In genomic region chr13:113659337-113659736, GRCh38 we compare ENCODE assay signal across 34 cellular contexts. TPM values are rescaled to one million over a fixed set of nuclear protein-coding genes. Genes with fewer than 3 reads are reported as not detected.
"Had no signal": no experiment of that assay in that cellular context is flagged by ENCODE, and none has a peak within 500 bp of the region (broad histone marks: within the 10 kb centered on the region; RNA-seq: fewer than 3 reads in every experiment).

No MANE protein-coding gene starts in this region.

- H3K27me3 ChIP-seq: adrenal gland, body of pancreas, brain microvascular endothelial cell, breast epithelium had no signal

- ATAC-seq: activated CD8-positive, alpha-beta T cell treated with anti-CD3 and anti-CD28 coated beads for 36 hours; activated naive CD4-positive, alpha-beta T cell treated with anti-CD3 and anti-CD28 coated beads, Interleukin-2, amount 50 U/mL, for 72 hours; activated T-cell treated with anti-CD3 and anti-CD28 coated beads, Interleukin-2, amount 50 U/mL, for 4 hours; activated T-cell treated with anti-CD3 and anti-CD28 coated beads, Interleukin-2, amount 50 U/mL, for 72 hours; activated T-helper 17 cell treated with anti-CD3 and anti-CD28 coated beads, Interleukin-2, amount 50 U/mL, for 72 hours; body of pancreas had no signal

- H3K9me3 ChIP-seq: body of pancreas had no signal

- DNase-seq: activated CD4-positive, alpha-beta T cell treated with anti-CD3 and anti-CD28 coated beads for 4 hours; activated CD4-positive, alpha-beta T cell treated with anti-CD3 and anti-CD28 coated beads, Interleukin-2, amount 10 ng/mL, durations not matched to agents 24 days and 14 days; activated CD4-positive, alpha-beta T cell treated with anti-CD3 and anti-CD28 coated beads, Interleukin-2, amount 50 U/mL, for 1 hour; activated CD4-positive, alpha-beta T cell treated with anti-CD3 and anti-CD28 coated beads, Interleukin-2, amount 50 U/mL, for 4 hours; activated CD8-positive, alpha-beta memory T cell treated with anti-CD3 and anti-CD28 coated beads, Interleukin-2, amount 50 U/mL, for 4 hours; activated CD8-positive, alpha-beta T cell treated with anti-CD3 and anti-CD28 coated beads for 36 hours; activated gamma-delta T cell treated with Interleukin-2 at 50 U/mL for 16 hours; activated naive CD4-positive, alpha-beta T cell; activated naive CD4-positive, alpha-beta T cell treated with anti-CD3 and anti-CD28 coated beads, Interleukin-2, amount 50 U/mL, for 16 hours; activated naive CD8-positive, alpha-beta T cell treated with anti-CD3 and anti-CD28 coated beads for 36 hours; activated T-cell treated with anti-CD3 and anti-CD28 coated beads for 4 hours; activated T-cell treated with anti-CD3 and anti-CD28 coated beads, Interleukin-2, amount 50 U/mL, for 4 hours; activated T-cell treated with anti-CD3 and anti-CD28 coated beads, Interleukin-2, amount 50 U/mL, for 72 hours; amniotic stem cell; brain microvascular endothelial cell; caudate nucleus; T-helper 1 cell; T-helper 2 cell; T-helper 9 cell had no signal

- H3K4me1 ChIP-seq: adrenal gland, body of pancreas, breast epithelium had no signal

- H3K27ac ChIP-seq: adrenal gland, body of pancreas, brain microvascular endothelial cell, breast epithelium, VCaP had no signal

- H3K4me3 ChIP-seq: adrenal gland, body of pancreas, breast epithelium had no signal

- H3K36me3 ChIP-seq: adrenal gland, brain microvascular endothelial cell, breast epithelium had no signal

- FAIRE-seq: astrocyte, TTC549 had no signal

RNA-seq across cellular contexts. Expression of gene ATP4B, which starts 1.3 kb away (rescaled TPM):
- total RNA-seq: activated B cell treated with CpG ODN at 0.5 μM for 24 hours; activated CD4-positive, alpha-beta memory T cell treated with anti-CD3 and anti-CD28 coated beads for 36 hours; activated CD4-positive, alpha-beta T cell treated with anti-CD3 and anti-CD28 coated beads, Interleukin-2, amount 10 ng/mL, durations not matched to agents 24 days and 14 days; activated CD8-positive, alpha-beta memory T cell treated with anti-CD3 and anti-CD28 coated beads for 36 hours; activated CD8-positive, alpha-beta T cell treated with anti-CD3 and anti-CD28 coated beads for 36 hours; activated naive CD4-positive, alpha-beta T cell treated with anti-CD3 and anti-CD28 coated beads for 36 hours; activated naive CD4-positive, alpha-beta T cell treated with anti-CD3 and anti-CD28 coated beads, Interleukin-2, amount 50 U/mL, for 72 hours; activated naive CD8-positive, alpha-beta T cell treated with anti-CD3 and anti-CD28 coated beads for 36 hours; activated T-cell treated with anti-CD3 and anti-CD28 coated beads, Interleukin-2, amount 50 U/mL, for 4 hours; activated T-cell treated with anti-CD3 and anti-CD28 coated beads, Interleukin-2, amount 50 U/mL, for 72 hours; activated T-helper 1 cell treated with anti-CD3 and anti-CD28 coated beads, Interleukin-12 subunit alpha, Interleukin-12 subunit beta, Interleukin-2, Interleukin-4 antibody, amounts not matched to agents 30 ng/mL and 10 ng/mL and 1 ng/mL, durations not matched to agents 14 hours and 24 hours and 36 hours; activated T-helper 17 cell treated with anti-CD3 and anti-CD28 coated beads, Interleukin-2, amount 50 U/mL, for 72 hours; adrenal gland; aorta; astrocyte; body of pancreas; breast epithelium; cerebellum had no signal
- polyA plus RNA-seq: adrenal gland, aorta had no signal

RNA-seq across cellular contexts. Expression of gene GRK1, which starts 7.7 kb away (rescaled TPM):
- total RNA-seq: activated CD4-positive, alpha-beta memory T cell treated with anti-CD3 and anti-CD28 coated beads for 36 hours; activated naive CD8-positive, alpha-beta T cell treated with anti-CD3 and anti-CD28 coated beads for 36 hours; activated T-helper 1 cell treated with anti-CD3 and anti-CD28 coated beads, Interleukin-12 subunit alpha, Interleukin-12 subunit beta, Interleukin-2, Interleukin-4 antibody, amounts not matched to agents 30 ng/mL and 10 ng/mL and 1 ng/mL, durations not matched to agents 14 hours and 24 hours and 36 hours; astrocyte; body of pancreas; breast epithelium had no signal
- polyA plus RNA-seq: aorta had no signal
